Comparison of ENCODE assay signal across 30 cellular contexts in the genomic region with DNA sequence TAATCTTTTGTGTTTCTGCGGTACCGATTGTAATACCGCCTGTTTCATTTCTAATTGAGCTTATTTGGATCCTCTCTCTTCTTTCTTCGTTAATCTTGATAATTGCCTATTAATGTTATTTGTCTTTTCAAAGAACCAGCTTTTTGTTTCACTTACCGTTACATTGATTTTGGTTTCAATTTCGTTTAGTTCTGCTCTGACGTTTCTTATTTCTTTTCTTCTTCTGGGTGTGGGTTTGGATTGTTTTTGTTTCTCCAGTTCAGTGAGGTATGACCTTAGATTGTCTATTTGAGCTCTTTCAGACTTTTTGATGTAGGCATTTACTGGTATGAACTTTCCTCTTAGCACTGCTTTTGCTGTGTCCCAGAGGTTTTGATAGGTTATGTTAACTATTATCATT. TPM values are rescaled to one million over a fixed set of nuclear protein-coding genes. Genes with fewer than 3 reads are reported as not detected.
DNase-seq lines count a peak whose midpoint lies in the region; ATAC-seq, FAIRE-seq and TF ChIP-seq lines count a peak whose summit lies in the region.
"Had no signal": no experiment of that assay in that cellular context is flagged by ENCODE, and none has a peak within 500 bp of the region (broad histone marks: within the 10 kb centered on the region; RNA-seq: fewer than 3 reads in every experiment).

No MANE protein-coding gene starts in this region.

- H3K4me3 Mint-ChIP-seq in stimulated activated effector memory CD8-positive, alpha-beta T cell treated with anti-CD3 and anti-CD28 coated beads, Interleukin-12 subunit alpha, Interleukin-12 subunit beta, amount 100 ng/mL, for 72 hours, result no peak overlapping the region
- no peak overlapping the region for H3K4me3 Mint-ChIP-seq in endodermal cell
- H3K4me3 Mint-ChIP-seq: CD4-positive, alpha-beta memory T cell had no signal

- H4K20me1 ChIP-seq in GM12878 (ENCODE audit: control insufficient read depth, insufficient read depth), result no peaks in the 10 kb centered on the region

- H3K79me2 ChIP-seq in GM12878 (ENCODE audit: control insufficient read depth, insufficient read depth, low read length), result no peaks in the 10 kb centered on the region

- TF ChIP-seq CTCF in GM12878 (IDR thresholded peaks at IDR 0.05 in 2 of 3, conservative IDR thresholded peaks at IDR 0.05 in 1 of 3; ENCODE audit: control insufficient read depth in 2 of 3, extremely low read depth in 1 of 3, insufficient read depth in 1 of 3, low read depth in 3 of 3, low read length in 3 of 3), result no peak
- no peak for TF ChIP-seq CTCF in endodermal cell (conservative IDR thresholded peaks at IDR 0.05)

- no peak for TF ChIP-seq RAD21 in GM12878 (IDR thresholded peaks at IDR 0.05; ENCODE audit: insufficient read depth, low read depth, low read length)

- no peaks in the 10 kb centered on the region for H3K36me3 Mint-ChIP-seq in stimulated activated effector memory CD8-positive, alpha-beta T cell treated with anti-CD3 and anti-CD28 coated beads, Interleukin-12 subunit alpha, Interleukin-12 subunit beta, amount 100 ng/mL, for 72 hours
- no peaks in the 10 kb centered on the region for H3K36me3 Mint-ChIP-seq in endodermal cell (ENCODE audit: low read depth)

- no peak overlapping the region for H3K4me3 ChIP-seq in GM12878
- H3K4me3 ChIP-seq in endodermal cell (ENCODE audit: low read length), result no peak overlapping the region
- H3K4me3 ChIP-seq: GM23248, SJSA1 had no signal

- ATAC-seq in GM18858 (IDR thresholded peaks at IDR 0.05; ENCODE audit: unreplicated experiment) (peak; percentile 68), GM21447 (IDR thresholded peaks at IDR 0.05; ENCODE audit: unreplicated experiment) (peak; percentile 75), HG03521 (IDR thresholded peaks at IDR 0.05; ENCODE audit: unreplicated experiment) (peak; percentile 73), GM12878 (peak; percentile 31; the same call in 1 of the 3 replicates)
- ATAC-seq in stimulated activated effector memory CD8-positive, alpha-beta T cell treated with anti-CD3 and anti-CD28 coated beads, Interleukin-12 subunit alpha, Interleukin-12 subunit beta, amount 100 ng/mL, for 72 hours, result no peak
- ATAC-seq: PC-3 had no signal

- no TSS peak for BruUV-seq in GM12878 (replicated peaks; lab: Mats Ljungman, UMichigan)

- no peak overlapping the region for H3K27ac Mint-ChIP-seq in stimulated activated effector memory CD8-positive, alpha-beta T cell treated with anti-CD3 and anti-CD28 coated beads, Interleukin-12 subunit alpha, Interleukin-12 subunit beta, amount 100 ng/mL, for 72 hours
- no peak overlapping the region for H3K27ac Mint-ChIP-seq in endodermal cell
- H3K27ac Mint-ChIP-seq: CD4-positive, alpha-beta memory T cell had no signal

- POLR2A ChIA-PET in GM12878 (lab: Charles Lee), result no interaction called here

- SMC1A ChIA-PET in GM12878 (lab: Charles Lee; ENCODE audit: uncharacterized antibody, unreplicated experiment), result no interaction called here

- no peak overlapping the region for H3K4me2 ChIP-seq in GM12878 (ENCODE audit: control insufficient read depth, insufficient read depth)

- CTCF ChIA-PET in GM12878 (lab: Yijun Ruan, JAX), result no interaction called here

- intact Hi-C loops in GM12878 (cut with micrococcal nuclease; ENCODE audit: unreplicated experiment), result no loop called here

- no peak overlapping the region for H2AFZ ChIP-seq in GM12878 (ENCODE audit: control insufficient read depth, low read depth, low read length)
- H2AFZ ChIP-seq: GM23248 had no signal

- RAD21 ChIA-PET in GM12878 (lab: Charles Lee; ENCODE audit: unreplicated experiment), result no interaction called here

- TF ChIP-seq EP300 in GM12878 (IDR thresholded peaks at IDR 0.05; ENCODE audit: borderline replicate concordance in 1 of 2, control insufficient read depth in 1 of 2, low read depth in 2 of 2, low read length in 2 of 2), result no peak

- WGBS in GM12878 (ENCODE audit: insufficient coverage, insufficient replicate concordance, low lambda C conversion rate, missing lambda C conversion rate), result 44% methylated on average over 7 of the region's 7 CpGs
- WGBS in endodermal cell (ENCODE audit: insufficient coverage in 1 of 2, insufficient read length in 1 of 2), 2 experiments, result 60% methylated on average over 7 of the region's 7 CpGs; no CpG with 5 or more reads in 1 of the 2 experiments

- FAIRE-seq in GM12878 (lab: Jason Lieb, UNC), result no peak
- FAIRE-seq: HTR-8/SVneo had no signal

- H3K27me3 ChIP-seq in GM12878 (replicated peaks in 1 of 2; ENCODE audit: control insufficient read depth in 2 of 2, insufficient read depth in 2 of 2, low read length in 1 of 2) (no peaks in the 10 kb centered on the region), endodermal cell (ENCODE audit: control insufficient read depth, insufficient read depth, low read length, poor library complexity, severe bottlenecking) (no peaks in the 10 kb centered on the region)
- H3K27me3 ChIP-seq: SJSA1 had no signal

- H3K27me3 Mint-ChIP-seq in endodermal cell (ENCODE audit: insufficient read depth), result no peaks in the 10 kb centered on the region

- H3K36me3 ChIP-seq in GM12878 (ENCODE audit: control insufficient read depth in 2 of 2, insufficient read depth in 2 of 2, low read length in 1 of 2), result no peaks in the 10 kb centered on the region
- H3K36me3 ChIP-seq in endodermal cell (ENCODE audit: control insufficient read depth, insufficient read depth, low read length), result no peaks in the 10 kb centered on the region
- H3K36me3 ChIP-seq: SJSA1 had no signal

- H3K9me3 ChIP-seq in GM12878 (replicated peaks; ENCODE audit: control insufficient read depth, insufficient read depth, low read length) (no peaks in the 10 kb centered on the region), endodermal cell (ENCODE audit: control insufficient read depth, low read length) (peaks cover 75% of the 10 kb centered on the region)

- H3K4me1 ChIP-seq in GM12878 (ENCODE audit: control insufficient read depth, insufficient read depth, low read length) (no peaks in the 10 kb centered on the region), endodermal cell (ENCODE audit: control insufficient read depth, insufficient read depth, low read length) (no peaks in the 10 kb centered on the region)
- H3K4me1 ChIP-seq: SJSA1 had no signal

- H3K9me3 Mint-ChIP-seq in stimulated activated effector memory CD8-positive, alpha-beta T cell treated with anti-CD3 and anti-CD28 coated beads, Interleukin-12 subunit alpha, Interleukin-12 subunit beta, amount 100 ng/mL, for 72 hours, result peaks cover 16% of the 10 kb centered on the region
- peaks cover 87% of the 10 kb centered on the region for H3K9me3 Mint-ChIP-seq in endodermal cell

- no peak overlapping the region for H3K9ac ChIP-seq in GM12878 (ENCODE audit: control insufficient read depth, insufficient read depth, low read length)
- no peak overlapping the region for H3K9ac ChIP-seq in endodermal cell (ENCODE audit: extremely low read depth, low read length, poor library complexity, severe bottlenecking)
- H3K9ac ChIP-seq: GM23248 had no signal

- TF ChIP-seq POLR2A in GM12878 (IDR thresholded peaks at IDR 0.05; ENCODE audit: low read depth, low read length), result no peak

- no peaks in the 10 kb centered on the region for H3K4me1 Mint-ChIP-seq in stimulated activated effector memory CD8-positive, alpha-beta T cell treated with anti-CD3 and anti-CD28 coated beads, Interleukin-12 subunit alpha, Interleukin-12 subunit beta, amount 100 ng/mL, for 72 hours
- no peaks in the 10 kb centered on the region for H3K4me1 Mint-ChIP-seq in endodermal cell
- H3K4me1 Mint-ChIP-seq: CD4-positive, alpha-beta memory T cell had no signal

- in situ Hi-C loops in GM12878 (cut with MboI), result no loop called here

- no peak overlapping the region for H3K27ac ChIP-seq in GM12878 (ENCODE audit: control insufficient read depth, insufficient read depth)
- no peak overlapping the region for H3K27ac ChIP-seq in endodermal cell (ENCODE audit: low read depth, low read length)
- H3K27ac ChIP-seq: GM23248, SJSA1 had no signal

- DNase-seq in GM12878 (ENCODE audit: low read depth, low spot score) (no peak), nucleus accumbens (lab: John Stamatoyannopoulos, UW) (no peak), endodermal cell (no peak)
- no peak for DNase-seq in stimulated activated effector memory CD8-positive, alpha-beta T cell treated with anti-CD3 and anti-CD28 coated beads, Interleukin-12 subunit alpha, Interleukin-12 subunit beta, amount 100 ng/mL, for 72 hours (ENCODE audit: low spot score in 2 of 2)
- DNase-seq: C1 segment of cervical spinal cord; CD4-positive, alpha-beta memory T cell; COR-L47; DMS53; GM23248; H7; KBM-7; NCI-H1092 treated with DMSO at 0.1 percent for 48 hours; NCI-H1436; NCI-H187; NCI-H2081 treated with DMSO at 0.1 percent for 48 hours; NCI-H2171 treated with DMSO at 0.1 percent for 48 hours; NCI-H345; NCI-H510A treated with DMSO at 0.1 percent for 48 hours; PC-3; Right ventricle myocardium superior; T-helper 2 cell had no signal

RNA-seq across cellular contexts. Expression of a gene that starts 9.4 kb away (rescaled TPM):
- total RNA-seq in GM12878 (2013; cell fraction: nucleolus; rRNA removed), result not detected in 2 replicates
- total RNA-seq in GM12878 (2014; rRNA removed), result not detected in 2 replicates
- not detected in 2 replicates for total RNA-seq in GM12878 (2014; rRNA removed; fragmentation: Illumina TruSeq; extraction: Trizol)
- total RNA-seq in GM12878 (2021), result not detected in 2 replicates
- polyA plus RNA-seq in GM12878 (2011; ENCODE audit: low read depth), result not detected
- not detected in 2 replicates for polyA plus RNA-seq in GM12878 (2011; rRNA removed)
- not detected in 2 replicates for polyA plus RNA-seq in GM12878 (2011; cell fraction: cytosol; rRNA removed)
- not detected in 2 replicates for polyA plus RNA-seq in GM12878 (2011; cell fraction: nucleus; rRNA removed)
- not detected in 2 replicates for polyA plus RNA-seq in GM12878 (2012)
- polyA plus RNA-seq in GM12878 (2014; fragmentation: Illumina TruSeq; extraction: Trizol), result not detected in 2 replicates
- not detected for polyA plus RNA-seq in GM12878 (2014; fragmentation: Nextera tagmentation; extraction: Ambion mirVana)
- polyA plus RNA-seq in GM12878 (2014; rRNA removed), result not detected in 2 replicates
- not detected for polyA plus RNA-seq in GM12878 (2016; fragmentation: Nextera tagmentation; extraction: Ambion mirVana)
- polyA minus RNA-seq in GM12878 (2011; rRNA and poly(A)+ RNA removed), result not detected in 2 replicates
- polyA minus RNA-seq in GM12878 (2011; cell fraction: cytosol; rRNA and poly(A)+ RNA removed), result not detected in 2 replicates
- polyA minus RNA-seq in GM12878 (2011; cell fraction: nucleus; rRNA and poly(A)+ RNA removed), result not detected in 2 replicates
- not detected for total RNA-seq in endodermal cell
- not detected for polyA plus RNA-seq in endodermal cell (2013, experiment 1 of 2)
- polyA plus RNA-seq in endodermal cell (2013, experiment 2 of 2), result not detected
- total RNA-seq: A673; CD4-positive, alpha-beta memory T cell; Daoy; G401; GM23248; H7; PC-3; Right ventricle myocardium superior; RPMI7951; SJSA1 had no signal
- polyA plus RNA-seq: CD4-positive, alpha-beta memory T cell; GM23248 had no signal

RNA-seq across cellular contexts. Expression of a gene that starts 13.1 kb away (rescaled TPM):
- not detected in 2 replicates for total RNA-seq in GM12878 (2013; cell fraction: nucleolus; rRNA removed)
- not detected in 2 replicates for total RNA-seq in GM12878 (2014; rRNA removed)
- total RNA-seq in GM12878 (2014; rRNA removed; fragmentation: Illumina TruSeq; extraction: Trizol), result not detected in 2 replicates
- not detected in 2 replicates for total RNA-seq in GM12878 (2021)
- not detected for polyA plus RNA-seq in GM12878 (2011; ENCODE audit: low read depth)
- not detected in 2 replicates for polyA plus RNA-seq in GM12878 (2011; rRNA removed)
- not detected in 2 replicates for polyA plus RNA-seq in GM12878 (2011; cell fraction: cytosol; rRNA removed)
- not detected in 2 replicates for polyA plus RNA-seq in GM12878 (2011; cell fraction: nucleus; rRNA removed)
- not detected in 2 replicates for polyA plus RNA-seq in GM12878 (2012)
- polyA plus RNA-seq in GM12878 (2014; fragmentation: Illumina TruSeq; extraction: Trizol), result not detected in 2 replicates
- not detected for polyA plus RNA-seq in GM12878 (2014; fragmentation: Nextera tagmentation; extraction: Ambion mirVana)
- polyA plus RNA-seq in GM12878 (2014; rRNA removed), result not detected in 2 replicates
- under 1 TPM in 1 of 2 experiments, not detected in 1; 0.05 TPM for polyA plus RNA-seq in GM12878 (2016; fragmentation: Nextera tagmentation; extraction: Ambion mirVana)
- not detected in 2 replicates for polyA minus RNA-seq in GM12878 (2011; rRNA and poly(A)+ RNA removed)
- not detected in 2 replicates for polyA minus RNA-seq in GM12878 (2011; cell fraction: cytosol; rRNA and poly(A)+ RNA removed)
- under 0.01 TPM in 1 of 2 replicates, not detected in the other for polyA minus RNA-seq in GM12878 (2011; cell fraction: nucleus; rRNA and poly(A)+ RNA removed)
- total RNA-seq in endodermal cell, result not detected
- not detected for polyA plus RNA-seq in endodermal cell (2013, experiment 1 of 2)
- polyA plus RNA-seq in endodermal cell (2013, experiment 2 of 2), result not detected
- total RNA-seq: CD4-positive, alpha-beta memory T cell; Daoy; G401; GM23248; H7; PC-3; Right ventricle myocardium superior; RPMI7951; SJSA1 had no signal
- polyA plus RNA-seq: CD4-positive, alpha-beta memory T cell; GM23248 had no signal

RNA-seq across cellular contexts. Expression of a gene that starts 39.0 kb away (rescaled TPM):
- not detected in 2 replicates for total RNA-seq in GM12878 (2013; cell fraction: nucleolus; rRNA removed)
- total RNA-seq in GM12878 (2014; rRNA removed) (not detected in 2 replicates), GM12878 (2014; rRNA removed; fragmentation: Illumina TruSeq; extraction: Trizol) (not detected in 2 replicates), GM12878 (2021) (not detected in 2 replicates), endodermal cell (not detected)
- polyA plus RNA-seq in GM12878 (2011; ENCODE audit: low read depth), result not detected
- polyA plus RNA-seq in GM12878 (2011; rRNA removed) (not detected in 2 replicates), GM12878 (2014; fragmentation: Illumina TruSeq; extraction: Trizol) (not detected in 2 replicates), GM12878 (2014; fragmentation: Nextera tagmentation; extraction: Ambion mirVana) (not detected), GM12878 (2014; rRNA removed) (not detected in 2 replicates), GM12878 (2016; fragmentation: Nextera tagmentation; extraction: Ambion mirVana) (not detected)
- not detected in 2 replicates for polyA plus RNA-seq in GM12878 (2011; cell fraction: cytosol; rRNA removed)
- polyA plus RNA-seq in GM12878 (2011; cell fraction: nucleus; rRNA removed), result not detected in 2 replicates
- polyA plus RNA-seq in GM12878 (2012), result not detected in 2 replicates
- polyA minus RNA-seq in GM12878 (2011; rRNA and poly(A)+ RNA removed), result 0.29 TPM in 1 of 2 replicates, not detected in the other
- not detected in 2 replicates for polyA minus RNA-seq in GM12878 (2011; cell fraction: cytosol; rRNA and poly(A)+ RNA removed)
- not detected in 2 replicates for polyA minus RNA-seq in GM12878 (2011; cell fraction: nucleus; rRNA and poly(A)+ RNA removed)
- polyA plus RNA-seq in endodermal cell (2013, experiment 1 of 2), result not detected
- polyA plus RNA-seq in endodermal cell (2013, experiment 2 of 2), result not detected
- total RNA-seq: A673; CD4-positive, alpha-beta memory T cell; Daoy; G401; GM23248; H7; PC-3; Right ventricle myocardium superior; RPMI7951; SJSA1 had no signal
- polyA plus RNA-seq: CD4-positive, alpha-beta memory T cell; GM23248 had no signal

RNA-seq across cellular contexts. Expression of a gene that starts 47.2 kb away (rescaled TPM):
- 0.10 and 0.48 TPM in 2 replicates for total RNA-seq in GM12878 (2013; cell fraction: nucleolus; rRNA removed)
- total RNA-seq in GM12878 (2014; rRNA removed) (not detected in 2 replicates), GM12878 (2014; rRNA removed; fragmentation: Illumina TruSeq; extraction: Trizol) (not detected in 2 replicates), GM12878 (2021) (not detected in 2 replicates), endodermal cell (not detected)
- not detected for polyA plus RNA-seq in GM12878 (2011; ENCODE audit: low read depth)
- polyA plus RNA-seq in GM12878 (2011; rRNA removed) (not detected in 2 replicates), GM12878 (2014; fragmentation: Illumina TruSeq; extraction: Trizol) (not detected in 2 replicates), GM12878 (2014; fragmentation: Nextera tagmentation; extraction: Ambion mirVana) (not detected), GM12878 (2014; rRNA removed) (not detected in 2 replicates), GM12878 (2016; fragmentation: Nextera tagmentation; extraction: Ambion mirVana) (not detected)
- polyA plus RNA-seq in GM12878 (2011; cell fraction: cytosol; rRNA removed), result not detected in 2 replicates
- polyA plus RNA-seq in GM12878 (2011; cell fraction: nucleus; rRNA removed), result not detected in 2 replicates
- polyA plus RNA-seq in GM12878 (2012), result not detected in 2 replicates
- 0.31 TPM in 1 of 2 replicates, not detected in the other for polyA minus RNA-seq in GM12878 (2011; rRNA and poly(A)+ RNA removed)
- not detected in 2 replicates for polyA minus RNA-seq in GM12878 (2011; cell fraction: cytosol; rRNA and poly(A)+ RNA removed)
- not detected in 2 replicates for polyA minus RNA-seq in GM12878 (2011; cell fraction: nucleus; rRNA and poly(A)+ RNA removed)
- not detected for polyA plus RNA-seq in endodermal cell (2013, experiment 1 of 2)
- not detected for polyA plus RNA-seq in endodermal cell (2013, experiment 2 of 2)
- total RNA-seq: CD4-positive, alpha-beta memory T cell; Daoy; G401; GM23248; H7; PC-3; Right ventricle myocardium superior; RPMI7951; SJSA1 had no signal
- polyA plus RNA-seq: CD4-positive, alpha-beta memory T cell; GM23248 had no signal
